8 cellular contexts compared by ENCODE assay signal in the genomic region with DNA sequence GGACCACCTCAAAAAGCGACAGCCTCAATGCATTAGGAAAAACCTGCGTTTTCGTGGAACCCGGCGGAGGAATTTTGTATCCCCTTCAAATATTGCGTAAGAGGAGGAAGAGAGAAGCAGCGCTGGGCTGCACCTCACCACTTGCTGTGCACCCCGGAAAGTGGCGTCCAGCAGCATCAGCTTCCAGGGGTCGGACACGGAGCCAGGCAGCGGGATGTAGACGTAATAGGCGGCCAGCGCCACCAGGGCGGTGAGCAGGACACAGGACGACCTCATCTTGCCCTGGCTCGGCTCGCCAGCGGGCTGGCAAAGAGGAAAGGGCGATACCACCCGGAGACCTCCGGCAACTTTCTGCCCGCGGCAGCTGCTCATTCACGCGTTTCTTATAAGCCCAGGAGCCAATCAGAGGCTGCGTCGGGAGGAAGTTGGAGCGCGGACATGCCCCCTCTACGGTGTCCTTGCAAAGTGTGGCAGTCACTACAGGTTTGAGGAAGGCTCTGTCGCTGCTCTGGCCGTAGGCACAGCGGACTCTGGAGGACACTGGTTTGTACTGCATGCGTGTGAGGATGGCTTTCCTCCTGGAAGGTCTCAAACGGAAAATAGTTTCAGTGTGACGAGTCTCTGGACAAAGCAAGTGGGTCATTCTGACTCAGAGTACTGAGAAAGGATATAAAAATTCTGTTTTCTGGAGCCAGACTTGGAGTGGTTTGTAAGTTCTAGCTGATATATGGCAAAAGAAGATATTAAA. TPM values are rescaled to one million over a fixed set of nuclear protein-coding genes. Genes with fewer than 3 reads are reported as not detected.
DNase-seq lines count a peak whose midpoint lies in the region; ATAC-seq and TF ChIP-seq lines count a peak whose summit lies in the region.

A gene with protein sequence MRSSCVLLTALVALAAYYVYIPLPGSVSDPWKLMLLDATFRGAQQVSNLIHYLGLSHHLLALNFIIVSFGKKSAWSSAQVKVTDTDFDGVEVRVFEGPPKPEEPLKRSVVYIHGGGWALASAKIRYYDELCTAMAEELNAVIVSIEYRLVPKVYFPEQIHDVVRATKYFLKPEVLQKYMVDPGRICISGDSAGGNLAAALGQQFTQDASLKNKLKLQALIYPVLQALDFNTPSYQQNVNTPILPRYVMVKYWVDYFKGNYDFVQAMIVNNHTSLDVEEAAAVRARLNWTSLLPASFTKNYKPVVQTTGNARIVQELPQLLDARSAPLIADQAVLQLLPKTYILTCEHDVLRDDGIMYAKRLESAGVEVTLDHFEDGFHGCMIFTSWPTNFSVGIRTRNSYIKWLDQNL (minus strand): TSS at position 359 of the 748 bp plus-strand sequence. CDS start 83 bp downstream, at position 276.

- ATAC-seq in HG03460 (IDR thresholded peaks at IDR 0.05; ENCODE audit: unreplicated experiment), result peak; percentile 100
- ATAC-seq in left colon, result peak; percentile 91

- H3K4me1 Mint-ChIP-seq in activated CD4-positive, alpha-beta T cell treated with anti-CD3 and anti-CD28 coated beads, Interleukin-2, amount 10 ng/mL, durations not matched to agents 24 days and 14 days, result peaks cover 19% of the 10 kb centered on the region

- peak within 1 kb of the TSS; percentile 94 for H3K4me3 Mint-ChIP-seq in activated CD4-positive, alpha-beta T cell treated with anti-CD3 and anti-CD28 coated beads, Interleukin-2, amount 10 ng/mL, durations not matched to agents 24 days and 14 days

- H3K27ac Mint-ChIP-seq in activated CD4-positive, alpha-beta T cell treated with anti-CD3 and anti-CD28 coated beads, Interleukin-2, amount 10 ng/mL, durations not matched to agents 24 days and 14 days, result peak within 1 kb of the TSS; percentile 61

- no peaks in the 10 kb centered on the region for H3K9me3 Mint-ChIP-seq in activated CD4-positive, alpha-beta T cell treated with anti-CD3 and anti-CD28 coated beads, Interleukin-2, amount 10 ng/mL, durations not matched to agents 24 days and 14 days

- DNase-seq in GM19240 (ENCODE audit: insufficient read length, low spot score) (peak; percentile 80), NCI-H524 treated with DMSO at 0.1 percent for 48 hours (lab: John Stamatoyannopoulos, UW) (peak; percentile 92), coronary artery (ENCODE audit: low spot score) (peak; percentile 97), left colon (peak; percentile 89 to 95)
- peak; percentile 92 for DNase-seq in activated CD4-positive, alpha-beta T cell treated with anti-CD3 and anti-CD28 coated beads, Interleukin-2, amount 10 ng/mL, durations not matched to agents 24 days and 14 days
- peak; percentile 72 to 78 for DNase-seq in stimulated activated CD4-positive, alpha-beta T cell treated with anti-CD3 and anti-CD28 coated beads, Interleukin-2, amount 100 ng/mL, for 24 hours

- H3K36me3 Mint-ChIP-seq in activated CD4-positive, alpha-beta T cell treated with anti-CD3 and anti-CD28 coated beads, Interleukin-2, amount 10 ng/mL, durations not matched to agents 24 days and 14 days (ENCODE audit: low read depth), result no peaks in the 10 kb centered on the region

- H3K9ac ChIP-seq in BLaER1 treated with 17β-estradiol and CSF1 and Interleukin-3, amounts not matched to agents 10 nM and 100 nM, result peak within 1 kb of the TSS; percentile 70 to 85 (median 79)

- no peaks in the 10 kb centered on the region for H3K9me3 ChIP-seq in BLaER1 treated with 17β-estradiol and CSF1 and Interleukin-3, amounts not matched to agents 10 nM and 100 nM (replicated peaks in 1 of 11)

- peaks cover 13 to 37% (median 19%) of the 10 kb centered on the region in 10 experiments for H3K4me1 ChIP-seq in BLaER1 treated with 17β-estradiol and CSF1 and Interleukin-3, amounts not matched to agents 10 nM and 100 nM

- peak; percentile 66 for TF ChIP-seq CTCF in coronary artery (IDR thresholded peaks at IDR 0.05)

- intact Hi-C loops in activated CD4-positive, alpha-beta T cell treated with anti-CD3 and anti-CD28 coated beads, Interleukin-2, amount 10 ng/mL, durations not matched to agents 24 days and 14 days (cut with micrococcal nuclease), result loop anchor here (1.0 kb wide), 2 partner anchors 38 to 39 kb away; a partner anchor contains a TSS
- intact Hi-C loops in left colon (cut with DNase I, micrococcal nuclease), result no loop called here

- H3K36me3 ChIP-seq in BLaER1 treated with 17β-estradiol and CSF1 and Interleukin-3, amounts not matched to agents 10 nM and 100 nM, result no peaks in the 10 kb centered on the region

- no peaks in the 10 kb centered on the region for H3K27me3 ChIP-seq in BLaER1 treated with 17β-estradiol and CSF1 and Interleukin-3, amounts not matched to agents 10 nM and 100 nM

- H3K27ac ChIP-seq in BLaER1 treated with 17β-estradiol and CSF1 and Interleukin-3, amounts not matched to agents 10 nM and 100 nM, result peak within 1 kb of the TSS; percentile 32 to 76 (median 60); a peak in 21 of 22 replicates
- peak within 1 kb of the TSS; percentile 80 to 96 for H3K27ac ChIP-seq in coronary artery

- H3K4me3 ChIP-seq in BLaER1 treated with 17β-estradiol and CSF1 and Interleukin-3, amounts not matched to agents 10 nM and 100 nM, result peak within 1 kb of the TSS; percentile 74 to 92 (median 82)
- H3K4me3 ChIP-seq in coronary artery, result peak within 1 kb of the TSS; percentile 91

- H3K27me3 Mint-ChIP-seq in activated CD4-positive, alpha-beta T cell treated with anti-CD3 and anti-CD28 coated beads, Interleukin-2, amount 10 ng/mL, durations not matched to agents 24 days and 14 days, result peaks cover 14% of the 10 kb centered on the region

- peak within 1 kb of the TSS; percentile 79 to 98 (median 94) for H3K4me2 ChIP-seq in BLaER1 treated with 17β-estradiol and CSF1 and Interleukin-3, amounts not matched to agents 10 nM and 100 nM

- no peaks in the 10 kb centered on the region for H4K20me1 ChIP-seq in BLaER1 treated with 17β-estradiol and CSF1 and Interleukin-3, amounts not matched to agents 10 nM and 100 nM

RNA-seq across cellular contexts. Expression of the gene that starts here (rescaled TPM):
- 4.9 and 7.7 TPM in 2 replicates for total RNA-seq in activated CD4-positive, alpha-beta T cell treated with anti-CD3 and anti-CD28 coated beads, Interleukin-2, amount 10 ng/mL, durations not matched to agents 24 days and 14 days
- total RNA-seq in left colon, result 10 to 100 TPM; 43.3 to 49.0 TPM

Comparison
In these comparisons a context has a peak if more than half of its experiments do, and no peak if none do; other contexts are left out.
1. Peak in every context shown above with its lines: DNase-seq, ATAC-seq, H3K4me3 ChIP-seq and H3K27ac ChIP-seq.